ENCODE assay signal across 16 cellular contexts in the genomic region with DNA sequence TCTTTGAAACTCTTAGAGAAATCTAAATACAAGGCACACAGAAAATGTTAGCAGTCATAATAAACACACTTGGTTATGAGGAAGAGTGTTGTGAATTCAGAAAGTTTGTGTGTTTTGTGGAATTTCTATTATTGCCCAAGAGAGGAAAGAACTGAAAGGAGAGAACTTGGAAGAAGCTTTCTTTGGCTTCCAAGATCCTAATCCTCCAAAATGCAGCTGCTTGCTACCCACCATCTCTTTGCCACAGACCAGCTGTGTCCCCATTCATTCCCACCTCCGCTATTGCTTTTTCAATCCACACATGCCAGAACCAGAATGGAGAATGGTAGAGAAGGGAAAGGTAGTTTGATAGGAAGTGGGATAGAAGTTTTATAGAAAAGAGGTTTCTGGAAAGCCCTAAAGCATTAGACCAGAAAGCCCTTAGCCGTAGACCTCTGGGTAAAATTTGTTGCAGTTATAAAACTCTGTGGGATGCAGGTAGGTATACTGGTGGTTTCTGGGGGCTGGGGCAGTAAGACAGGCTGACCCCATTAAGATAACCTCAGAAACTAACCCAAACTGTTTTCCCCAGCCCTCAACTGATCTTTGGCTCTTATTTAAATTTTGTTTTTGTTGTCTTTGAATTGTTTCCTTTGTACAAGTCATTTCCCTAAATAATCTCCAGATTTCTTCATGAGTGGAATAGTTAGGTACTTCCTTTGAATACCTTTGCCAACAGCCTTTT.
DNase-seq lines count a peak whose midpoint lies in the region; ATAC-seq and TF ChIP-seq lines count a peak whose summit lies in the region.
"Had no signal": no experiment of that assay in that cellular context is flagged by ENCODE, and none has a peak within 500 bp of the region (broad histone marks: within the 10 kb centered on the region; RNA-seq: fewer than 3 reads in every experiment).

No MANE protein-coding gene starts in this region.

- H3K27ac ChIP-seq in GM23248: no peak overlapping the region
- peak overlapping the region; percentile 8; the same call in 1 of the 2 replicates for H3K27ac ChIP-seq in SJCRH30
- H3K27ac ChIP-seq in gastrocnemius medialis: peak overlapping the region; percentile 41 to 53 (median 46)

- peak overlapping the region; percentile 27 for H3K4me2 ChIP-seq in GM23248 (ENCODE audit: unreplicated experiment)

- peaks cover 35% of the 10 kb centered on the region for H3K4me1 ChIP-seq in GM23248 (ENCODE audit: insufficient read depth)
- peaks cover 20% of the 10 kb centered on the region for H3K4me1 ChIP-seq in SJCRH30
- peaks cover 60% of the 10 kb centered on the region in 2 donors for H3K4me1 ChIP-seq in gastrocnemius medialis

- WGBS in GM23248 (ENCODE audit: low coverage in 1 of 2, low lambda C conversion rate in 2 of 2, missing lambda C conversion rate in 2 of 2), 2 experiments: 98 to 100% methylated on average over 2 of the region's 2 CpGs

- no peak overlapping the region for H3K4me3 Mint-ChIP-seq in activated T-cell treated with anti-CD3 and anti-CD28 coated beads, Interleukin-2, amount 50 U/mL, for 4 hours
- H3K4me3 Mint-ChIP-seq: activated naive CD8-positive, alpha-beta T cell treated with anti-CD3 and anti-CD28 coated beads for 36 hours; natural killer cell treated with Interleukin-12 subunit alpha and Interleukin-12 subunit beta and Interleukin-15 and Interleukin-18, amount 100 ng/mL, for 72 hours had no signal

- H3F3A ChIP-seq in GM23248 (ENCODE audit: insufficient read depth): peaks cover 32% of the 10 kb centered on the region

- no peaks in the 10 kb centered on the region for H3K27me3 ChIP-seq in GM23248 (replicated peaks; ENCODE audit: insufficient read depth)
- H3K27me3 ChIP-seq in SJCRH30: no peaks in the 10 kb centered on the region
- no peaks in the 10 kb centered on the region for H3K27me3 ChIP-seq in gastrocnemius medialis

- H3K36me3 ChIP-seq in GM23248 (ENCODE audit: low read depth): no peaks in the 10 kb centered on the region
- H3K36me3 ChIP-seq in SJCRH30: no peaks in the 10 kb centered on the region; the same call in 1 of the 2 replicates
- no peaks in the 10 kb centered on the region for H3K36me3 ChIP-seq in gastrocnemius medialis

- no peak for TF ChIP-seq POLR2A in gastrocnemius medialis (IDR thresholded peaks at IDR 0.05)

- no peaks in the 10 kb centered on the region for H3K9me2 ChIP-seq in GM23248 (ENCODE audit: insufficient read depth)

- H3K9ac ChIP-seq in GM23248: no peak overlapping the region

- no peak for ATAC-seq in gastrocnemius medialis
- no peak for ATAC-seq in activated T-cell treated with anti-CD3 and anti-CD28 coated beads, Interleukin-2, amount 50 U/mL, for 4 hours
- ATAC-seq: left lobe of liver; natural killer cell treated with Interleukin-12 subunit alpha and Interleukin-12 subunit beta and Interleukin-15 and Interleukin-18, amount 100 ng/mL, for 72 hours had no signal

- peaks cover under 1% of the 10 kb centered on the region for H3K36me3 Mint-ChIP-seq in activated T-cell treated with anti-CD3 and anti-CD28 coated beads, Interleukin-2, amount 50 U/mL, for 4 hours (ENCODE audit: insufficient read depth)
- H3K36me3 Mint-ChIP-seq: natural killer cell treated with Interleukin-12 subunit alpha and Interleukin-12 subunit beta and Interleukin-15 and Interleukin-18, amount 100 ng/mL, for 72 hours had no signal

- H3K4me1 Mint-ChIP-seq in activated T-cell treated with anti-CD3 and anti-CD28 coated beads, Interleukin-2, amount 50 U/mL, for 4 hours (ENCODE audit: low read depth): peaks cover 2% of the 10 kb centered on the region

- H3K27me3 Mint-ChIP-seq in activated T-cell treated with anti-CD3 and anti-CD28 coated beads, Interleukin-2, amount 50 U/mL, for 4 hours (ENCODE audit: low read depth): no peaks in the 10 kb centered on the region
- H3K27me3 Mint-ChIP-seq: activated naive CD8-positive, alpha-beta T cell treated with anti-CD3 and anti-CD28 coated beads for 36 hours; natural killer cell treated with Interleukin-12 subunit alpha and Interleukin-12 subunit beta and Interleukin-15 and Interleukin-18, amount 100 ng/mL, for 72 hours had no signal

- in situ Hi-C loops in GM23248 (cut with MboI) (no loop called here), gastrocnemius medialis (cut with MboI; ENCODE audit: low sequenced_read_pairs in 4 of 4) (no loop called here)

- H3K79me2 ChIP-seq in GM23248 (ENCODE audit: insufficient read depth): no peaks in the 10 kb centered on the region

- H3K9me3 ChIP-seq in GM23248 (ENCODE audit: low read depth) (no peaks in the 10 kb centered on the region), SJCRH30 (replicated peaks) (no peaks in the 10 kb centered on the region), gastrocnemius medialis (no peaks in the 10 kb centered on the region)

- intact Hi-C loops in gastrocnemius medialis (cut with DNase I; ENCODE audit: low total_unique reads): loop anchor here (5.0 kb wide), 1 partner anchor 129 kb away; no protein-coding TSS in a partner anchor

- no peak for TF ChIP-seq CTCF in gastrocnemius medialis (IDR thresholded peaks at IDR 0.05 in 4 of 5, conservative IDR thresholded peaks at IDR 0.05 in 1 of 5)

- no peaks in the 10 kb centered on the region for H4K20me1 ChIP-seq in GM23248 (ENCODE audit: insufficient read depth)

- no peak overlapping the region for H2AFZ ChIP-seq in GM23248

- no peaks in the 10 kb centered on the region for H3K9me3 Mint-ChIP-seq in activated T-cell treated with anti-CD3 and anti-CD28 coated beads, Interleukin-2, amount 50 U/mL, for 4 hours
- H3K9me3 Mint-ChIP-seq: activated naive CD8-positive, alpha-beta T cell treated with anti-CD3 and anti-CD28 coated beads for 36 hours; natural killer cell treated with Interleukin-12 subunit alpha and Interleukin-12 subunit beta and Interleukin-15 and Interleukin-18, amount 100 ng/mL, for 72 hours had no signal

- H3K4me3 ChIP-seq in GM23248 (no peak overlapping the region), SJCRH30 (no peak overlapping the region), gastrocnemius medialis (no peak overlapping the region)

- no peak for DNase-seq in GM23248
- peak; percentile 47 to 73 for DNase-seq in SJCRH30
- DNase-seq in fibroblast of gingiva (ENCODE audit: low read depth): peak; percentile 13
- no peak for DNase-seq in gastrocnemius medialis
- no peak for DNase-seq in NCI-H510A treated with DMSO at 0.1 percent for 48 hours (lab: John Stamatoyannopoulos, UW)
- DNase-seq in NAMALWA (ENCODE audit: low spot score): no peak
- DNase-seq in NCI-H2081 (lab: John Stamatoyannopoulos, UW): no peak
- no peak for DNase-seq in activated T-cell treated with anti-CD3 and anti-CD28 coated beads, Interleukin-2, amount 50 U/mL, for 4 hours
- DNase-seq: activated CD4-positive, alpha-beta T cell treated with anti-CD3 and anti-CD28 coated beads for 1 hour; activated naive CD8-positive, alpha-beta T cell treated with anti-CD3 and anti-CD28 coated beads for 36 hours; NCI-H2029 treated with DMSO at 0.1 percent for 48 hours; NCI-H526 treated with DMSO at 0.1 percent for 48 hours; RPMI8226; stimulated activated CD4-positive, alpha-beta T cell treated with anti-CD3 and anti-CD28 coated beads, Interleukin-4, amount 100 ng/mL, for 24 hours had no signal

Comparison
In these comparisons a context has a peak if more than half of its experiments do, and no peak if none do; other contexts are left out.
1. DNase-seq: peak in SJCRH30 (2 of 2) and fibroblast of gingiva (single experiment); none in GM23248 (single experiment), gastrocnemius medialis (0 of 2), NCI-H510A treated with DMSO at 0.1 percent for 48 hours (single experiment), NAMALWA (single experiment), NCI-H2081 (0 of 2) and activated T-cell treated with anti-CD3 and anti-CD28 coated beads, Interleukin-2, amount 50 U/mL, for 4 hours (single experiment).